ENCODE assay signal across 1 cellular context in genomic region chr17:72502111-72502939, GRCh38.
TF ChIP-seq lines count a peak whose summit lies in the region.

No MANE protein-coding gene starts in this region.

TF ChIP-seq in HepG2, 621 proteins besides CTCF, POLR2A, EP300 and RAD21 (continued from another document and continues in another):
- no peak for TF ChIP-seq E2F1 (CRISPR knock-in tag; IDR thresholded peaks at IDR 0.05)
- TF ChIP-seq MAFK (conservative IDR thresholded peaks at IDR 0.05 in 1 of 2, IDR thresholded peaks at IDR 0.05 in 1 of 2; ENCODE audit: low read length in 2 of 2): no peak
- peak; percentile 8; the same call in 1 of the 2 replicates for TF ChIP-seq ZFX (CRISPR knock-in tag; IDR thresholded peaks at IDR 0.05; ENCODE audit: low read depth)
- TF ChIP-seq NFKB2 (CRISPR knock-in tag; IDR thresholded peaks at IDR 0.05; ENCODE audit: borderline replicate concordance): peak; percentile 50; the same call in 1 of the 2 replicates
- no peak for TF ChIP-seq EED (CRISPR knock-in tag; IDR thresholded peaks at IDR 0.05)
- no peak for TF ChIP-seq ZNF232 (CRISPR knock-in tag; IDR thresholded peaks at IDR 0.05; ENCODE audit: borderline replicate concordance)
- peak; percentile 65; the same call in 1 of the 2 replicates for TF ChIP-seq FOSL2 (CRISPR knock-in tag; IDR thresholded peaks at IDR 0.05)
- 0 out of 2 replicates have a peak, but pooled peaks have one; percentile 29 for TF ChIP-seq ARNTL (CRISPR knock-in tag; IDR thresholded peaks at IDR 0.05)
- 0 out of 2 replicates have a peak, but pooled peaks have one; percentile 54 for TF ChIP-seq NCOA5 (CRISPR knock-in tag; IDR thresholded peaks at IDR 0.05)
- TF ChIP-seq SKIL (CRISPR knock-in tag; IDR thresholded peaks at IDR 0.05; ENCODE audit: borderline replicate concordance): peak; percentile 68; the same call in 1 of the 2 replicates
- TF ChIP-seq HNF4G (IDR thresholded peaks at IDR 0.05; ENCODE audit: borderline replicate concordance, low read depth, low read length): peak; percentile 89
- TF ChIP-seq HNF4G (CRISPR knock-in tag; IDR thresholded peaks at IDR 0.05; ENCODE audit: borderline replicate concordance, low read depth): peak; percentile 19
- TF ChIP-seq ZSCAN31 (CRISPR knock-in tag; IDR thresholded peaks at IDR 0.05; ENCODE audit: low read depth): peak; percentile 6; the same call in 1 of the 2 replicates
- peak; percentile 64; the same call in 1 of the 2 replicates for TF ChIP-seq HIVEP1 (CRISPR knock-in tag; IDR thresholded peaks at IDR 0.05)
- no peak for TF ChIP-seq ZNF383 (CRISPR knock-in tag; IDR thresholded peaks at IDR 0.05; ENCODE audit: borderline replicate concordance)
- TF ChIP-seq ZNF616 (CRISPR knock-in tag; IDR thresholded peaks at IDR 0.05; ENCODE audit: low read depth): 0 out of 2 replicates have a peak, but pooled peaks have one; percentile 25
- no peak for TF ChIP-seq ARNT (IDR thresholded peaks at IDR 0.05)
- peak; percentile 66; the same call in 1 of the 2 replicates for TF ChIP-seq AFF4 (CRISPR knock-in tag; IDR thresholded peaks at IDR 0.05)
- peak; percentile 59; the same call in 1 of the 2 replicates for TF ChIP-seq KDM5B (CRISPR knock-in tag; IDR thresholded peaks at IDR 0.05; ENCODE audit: borderline replicate concordance)
- peak; percentile 37 for TF ChIP-seq POLR2G (IDR thresholded peaks at IDR 0.05; ENCODE audit: low read depth, low read length)
- peak; percentile 39 for TF ChIP-seq DR1 (CRISPR knock-in tag; IDR thresholded peaks at IDR 0.05)
- no peak for TF ChIP-seq ZNF550 (CRISPR knock-in tag; IDR thresholded peaks at IDR 0.05; ENCODE audit: borderline replicate concordance)
- TF ChIP-seq ZNF160 (CRISPR knock-in tag; IDR thresholded peaks at IDR 0.05): no peak
- no peak for TF ChIP-seq RAD51 (IDR thresholded peaks at IDR 0.05; ENCODE audit: borderline replicate concordance)
- TF ChIP-seq ZNF503 (CRISPR knock-in tag; IDR thresholded peaks at IDR 0.05): 0 out of 2 replicates have a peak, but pooled peaks have one; percentile 54
- no peak for TF ChIP-seq NBN (conservative IDR thresholded peaks at IDR 0.05)
- TF ChIP-seq ZNF773 (CRISPR knock-in tag; IDR thresholded peaks at IDR 0.05; ENCODE audit: borderline replicate concordance): no peak
- no peak for TF ChIP-seq ZNF18 (CRISPR knock-in tag; IDR thresholded peaks at IDR 0.05; ENCODE audit: insufficient replicate concordance)
- TF ChIP-seq ZHX1 (CRISPR knock-in tag; IDR thresholded peaks at IDR 0.05; ENCODE audit: low read depth): peak; percentile 93
- TF ChIP-seq U2AF2 (IDR thresholded peaks at IDR 0.05; ENCODE audit: low read depth, low read length): no peak
- no peak for TF ChIP-seq PRDM15 (CRISPR knock-in tag; IDR thresholded peaks at IDR 0.05)
- peak; percentile 69; the same call in 1 of the 2 replicates for TF ChIP-seq ZSCAN25 (CRISPR knock-in tag; IDR thresholded peaks at IDR 0.05)
- TF ChIP-seq CCDC6 (CRISPR knock-in tag; IDR thresholded peaks at IDR 0.05): 0 out of 2 replicates have a peak, but pooled peaks have one; percentile 18
- no peak for TF ChIP-seq ZNF230 (CRISPR knock-in tag; IDR thresholded peaks at IDR 0.05)
- no peak for TF ChIP-seq SRY (CRISPR knock-in tag; IDR thresholded peaks at IDR 0.05)
- TF ChIP-seq FOXM1 (CRISPR knock-in tag; IDR thresholded peaks at IDR 0.05): no peak
- TF ChIP-seq NR2F2 (IDR thresholded peaks at IDR 0.05; ENCODE audit: borderline replicate concordance, low read depth): peak; percentile 60; the same call in 1 of the 2 replicates
- peak in 1 of 2 experiments; percentile 47; a peak in 1 of 4 replicates for TF ChIP-seq ATF4 (CRISPR knock-in tag; IDR thresholded peaks at IDR 0.05)
- TF ChIP-seq ZNF660 (CRISPR knock-in tag; IDR thresholded peaks at IDR 0.05; ENCODE audit: borderline replicate concordance, low read depth): no peak
- TF ChIP-seq DMTF1 (CRISPR knock-in tag; IDR thresholded peaks at IDR 0.05): no peak
